11 cellular contexts compared by ENCODE assay signal in genomic region chr20:23106271-23106851, GRCh38. TPM values are rescaled to one million over a fixed set of nuclear protein-coding genes. Genes with fewer than 3 reads are reported as not detected.
DNase-seq lines count a peak whose midpoint lies in the region; ATAC-seq and FAIRE-seq lines count a peak whose summit lies in the region.
"Had no signal": no experiment of that assay in that cellular context is flagged by ENCODE, and none has a peak within 500 bp of the region (broad histone marks: within the 10 kb centered on the region; RNA-seq: fewer than 3 reads in every experiment).

No MANE protein-coding gene starts in this region.

- intact Hi-C loops in left cardiac atrium (cut with DNase I): no loop called here

- no peaks in the 10 kb centered on the region for H3K36me3 ChIP-seq in skeletal muscle satellite cell (ENCODE audit: insufficient read depth, low read length)

- no peak overlapping the region for H3K9ac ChIP-seq in skeletal muscle satellite cell (ENCODE audit: low read depth, low read length)

- peaks cover 31% of the 10 kb centered on the region for H3K4me1 ChIP-seq in skeletal muscle satellite cell (ENCODE audit: control insufficient read depth, insufficient read depth, low read length)

- no peak for FAIRE-seq in RCC 7860 (lab: Jason Lieb, UNC)

- DNase-seq in HuH-7 (ENCODE audit: low spot score): peak; percentile 22
- peak; percentile 18 for DNase-seq in amniotic epithelial cell (ENCODE audit: low read depth)
- peak; percentile 31 for DNase-seq in left cardiac atrium
- DNase-seq in activated CD4-positive, alpha-beta T cell treated with anti-CD3 and anti-CD28 coated beads, Interleukin-2, amount 50 U/mL, for 1 hour: no peak
- DNase-seq in NCI-H82 (lab: John Stamatoyannopoulos, UW): no peak
- no peak for DNase-seq in RCC 7860 (ENCODE audit: low spot score)
- DNase-seq: activated T-cell treated with anti-CD3 and anti-CD28 coated beads, Interleukin-2, amount 50 U/mL, for 48 hours; CD4-positive, alpha-beta memory T cell; nucleus accumbens had no signal

- H3K4me2 ChIP-seq in skeletal muscle satellite cell (ENCODE audit: low read length): peak overlapping the region; percentile 8

- no peaks in the 10 kb centered on the region for H3K9me3 ChIP-seq in skeletal muscle satellite cell (replicated peaks; ENCODE audit: low read length)

- H3K27me3 ChIP-seq in skeletal muscle satellite cell (ENCODE audit: control insufficient read depth, insufficient read depth, low read length): no peaks in the 10 kb centered on the region

- ATAC-seq in left cardiac atrium (peak; percentile 56 to 63), HG02884 (IDR thresholded peaks at IDR 0.05; ENCODE audit: unreplicated experiment) (no peak)

- H3K4me3 ChIP-seq in skeletal muscle satellite cell (ENCODE audit: low read length): no peak overlapping the region

RNA-seq across cellular contexts. Expression of gene CD93, which starts 20.2 kb away (rescaled TPM):
- 100 to 1,000 TPM in 1 of 2 donors, 10 to 100 TPM in 1; 46.3 to 102 TPM for total RNA-seq in left cardiac atrium
- under 0.01 TPM in 1 of 2 replicates, not detected in the other for total RNA-seq in skeletal muscle satellite cell (2012; rRNA removed)

RNA-seq across cellular contexts. Expression of gene THBD, which starts 56.9 kb away (rescaled TPM):
- 10 to 100 TPM; 20.6 to 50.5 TPM for total RNA-seq in left cardiac atrium
- total RNA-seq in skeletal muscle satellite cell (2012; rRNA removed): 8.3 and 20.0 TPM in 2 replicates

Comparison
In these comparisons a context has a peak if more than half of its experiments do, and no peak if none do; other contexts are left out.
1. DNase-seq: peak in HuH-7 (single experiment), amniotic epithelial cell (single experiment) and left cardiac atrium (single experiment); none in activated CD4-positive, alpha-beta T cell treated with anti-CD3 and anti-CD28 coated beads, Interleukin-2, amount 50 U/mL, for 1 hour (single experiment), NCI-H82 (single experiment) and RCC 7860 (single experiment).